ENCODE assay signal across 1 cellular context in genomic region chr13:100648354-100648753, GRCh38.
TF ChIP-seq lines count a peak whose summit lies in the region.

No MANE protein-coding gene starts in this region.

TF ChIP-seq in GM23338, 12 proteins besides CTCF, POLR2A, EP300 and RAD21 (continued from another document):
- no peak for TF ChIP-seq ZNF462 (CRISPR knock-in tag; IDR thresholded peaks at IDR 0.05)
- TF ChIP-seq, protein P1, sequence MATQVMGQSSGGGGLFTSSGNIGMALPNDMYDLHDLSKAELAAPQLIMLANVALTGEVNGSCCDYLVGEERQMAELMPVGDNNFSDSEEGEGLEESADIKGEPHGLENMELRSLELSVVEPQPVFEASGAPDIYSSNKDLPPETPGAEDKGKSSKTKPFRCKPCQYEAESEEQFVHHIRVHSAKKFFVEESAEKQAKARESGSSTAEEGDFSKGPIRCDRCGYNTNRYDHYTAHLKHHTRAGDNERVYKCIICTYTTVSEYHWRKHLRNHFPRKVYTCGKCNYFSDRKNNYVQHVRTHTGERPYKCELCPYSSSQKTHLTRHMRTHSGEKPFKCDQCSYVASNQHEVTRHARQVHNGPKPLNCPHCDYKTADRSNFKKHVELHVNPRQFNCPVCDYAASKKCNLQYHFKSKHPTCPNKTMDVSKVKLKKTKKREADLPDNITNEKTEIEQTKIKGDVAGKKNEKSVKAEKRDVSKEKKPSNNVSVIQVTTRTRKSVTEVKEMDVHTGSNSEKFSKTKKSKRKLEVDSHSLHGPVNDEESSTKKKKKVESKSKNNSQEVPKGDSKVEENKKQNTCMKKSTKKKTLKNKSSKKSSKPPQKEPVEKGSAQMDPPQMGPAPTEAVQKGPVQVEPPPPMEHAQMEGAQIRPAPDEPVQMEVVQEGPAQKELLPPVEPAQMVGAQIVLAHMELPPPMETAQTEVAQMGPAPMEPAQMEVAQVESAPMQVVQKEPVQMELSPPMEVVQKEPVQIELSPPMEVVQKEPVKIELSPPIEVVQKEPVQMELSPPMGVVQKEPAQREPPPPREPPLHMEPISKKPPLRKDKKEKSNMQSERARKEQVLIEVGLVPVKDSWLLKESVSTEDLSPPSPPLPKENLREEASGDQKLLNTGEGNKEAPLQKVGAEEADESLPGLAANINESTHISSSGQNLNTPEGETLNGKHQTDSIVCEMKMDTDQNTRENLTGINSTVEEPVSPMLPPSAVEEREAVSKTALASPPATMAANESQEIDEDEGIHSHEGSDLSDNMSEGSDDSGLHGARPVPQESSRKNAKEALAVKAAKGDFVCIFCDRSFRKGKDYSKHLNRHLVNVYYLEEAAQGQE (IDR thresholded peaks at IDR 0.05; ENCODE audit: unreplicated experiment), result no peak
- TF ChIP-seq EZH2phosphoT487 (IDR thresholded peaks at IDR 0.05; ENCODE audit: unreplicated experiment), result no peak
- no peak for TF ChIP-seq POLR2AphosphoS5 (IDR thresholded peaks at IDR 0.05; ENCODE audit: low read depth)
- TF ChIP-seq ZNF114 (CRISPR knock-in tag; IDR thresholded peaks at IDR 0.05), result no peak
- TF ChIP-seq NANOG (IDR thresholded peaks at IDR 0.05; ENCODE audit: borderline replicate concordance), result no peak
- no peak for TF ChIP-seq ZNF331 (CRISPR knock-in tag; IDR thresholded peaks at IDR 0.05; ENCODE audit: low read depth)
- TF ChIP-seq JUNB (IDR thresholded peaks at IDR 0.05; ENCODE audit: unreplicated experiment), result no peak
- no peak for TF ChIP-seq CREB1 (CRISPR knock-in tag; IDR thresholded peaks at IDR 0.05; ENCODE audit: low read depth)
- TF ChIP-seq STAT1 (IDR thresholded peaks at IDR 0.05; ENCODE audit: unreplicated experiment), result no peak
